3 cellular contexts compared by ENCODE assay signal in genomic region chr12:133180669-133181068, GRCh38.
TF ChIP-seq lines count a peak whose summit lies in the region.

No MANE protein-coding gene starts in this region.

TF ChIP-seq in SK-N-SH, 30 proteins besides CTCF, POLR2A, EP300 and RAD21:
- TF ChIP-seq, protein P1, sequence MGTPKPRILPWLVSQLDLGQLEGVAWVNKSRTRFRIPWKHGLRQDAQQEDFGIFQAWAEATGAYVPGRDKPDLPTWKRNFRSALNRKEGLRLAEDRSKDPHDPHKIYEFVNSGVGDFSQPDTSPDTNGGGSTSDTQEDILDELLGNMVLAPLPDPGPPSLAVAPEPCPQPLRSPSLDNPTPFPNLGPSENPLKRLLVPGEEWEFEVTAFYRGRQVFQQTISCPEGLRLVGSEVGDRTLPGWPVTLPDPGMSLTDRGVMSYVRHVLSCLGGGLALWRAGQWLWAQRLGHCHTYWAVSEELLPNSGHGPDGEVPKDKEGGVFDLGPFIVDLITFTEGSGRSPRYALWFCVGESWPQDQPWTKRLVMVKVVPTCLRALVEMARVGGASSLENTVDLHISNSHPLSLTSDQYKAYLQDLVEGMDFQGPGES (IDR thresholded peaks at IDR 0.05; ENCODE audit: low read depth, low read length), result no peak
- no peak for TF ChIP-seq SMC3 (IDR thresholded peaks at IDR 0.05; ENCODE audit: low read depth, low read length)
- no peak for TF ChIP-seq CHD2 (IDR thresholded peaks at IDR 0.05; ENCODE audit: low read length, partially characterized antibody)
- TF ChIP-seq USF1 (IDR thresholded peaks at IDR 0.05; ENCODE audit: borderline replicate concordance, low read depth), result no peak
- no peak for TF ChIP-seq MXI1 (IDR thresholded peaks at IDR 0.05; ENCODE audit: low read depth, low read length)
- TF ChIP-seq TCF12 (IDR thresholded peaks at IDR 0.05), result no peak
- TF ChIP-seq, protein P2, sequence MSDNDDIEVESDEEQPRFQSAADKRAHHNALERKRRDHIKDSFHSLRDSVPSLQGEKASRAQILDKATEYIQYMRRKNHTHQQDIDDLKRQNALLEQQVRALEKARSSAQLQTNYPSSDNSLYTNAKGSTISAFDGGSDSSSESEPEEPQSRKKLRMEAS (IDR thresholded peaks at IDR 0.05; ENCODE audit: low read depth), result no peak
- no peak for TF ChIP-seq EZH2phosphoT487 (IDR thresholded peaks at IDR 0.05; ENCODE audit: borderline replicate concordance, low read depth)
- TF ChIP-seq SIN3A (IDR thresholded peaks at IDR 0.05; ENCODE audit: borderline replicate concordance, low read depth, low read length), result no peak
- no peak for TF ChIP-seq RCOR1 (IDR thresholded peaks at IDR 0.05; ENCODE audit: low read length)
- no peak for TF ChIP-seq FOXJ3 (CRISPR knock-in tag; IDR thresholded peaks at IDR 0.05)
- no peak for TF ChIP-seq ELF1 (IDR thresholded peaks at IDR 0.05)
- TF ChIP-seq FOSL2 (IDR thresholded peaks at IDR 0.05; ENCODE audit: borderline replicate concordance, low read depth), result no peak
- TF ChIP-seq NRF1 (IDR thresholded peaks at IDR 0.05; ENCODE audit: low read depth, low read length), result no peak

TF ChIP-seq in SK-N-SH treated with all-trans-retinoic acid at 6 μM for 48 hours, 23 proteins besides CTCF, POLR2A, EP300 and RAD21:
- no peak for TF ChIP-seq BACH2 (CRISPR knock-in tag; IDR thresholded peaks at IDR 0.05; ENCODE audit: borderline replicate concordance)

TF ChIP-seq in GM12878, 131 proteins besides CTCF, POLR2A, EP300 and RAD21:
- TF ChIP-seq GATAD2B (conservative IDR thresholded peaks at IDR 0.05; ENCODE audit: low read depth) (no peak), ETV6 (conservative IDR thresholded peaks at IDR 0.05 in 1 of 2, IDR thresholded peaks at IDR 0.05 in 1 of 2; ENCODE audit: borderline replicate concordance in 1 of 2, low read depth in 1 of 2) (no peak), RUNX3 (IDR thresholded peaks at IDR 0.05; ENCODE audit: low read length) (no peak), SIN3A (IDR thresholded peaks at IDR 0.05; ENCODE audit: low read depth, low read length) (no peak), USF2 (IDR thresholded peaks at IDR 0.05; ENCODE audit: borderline replicate concordance, low read depth, low read length) (no peak), CEBPB (IDR thresholded peaks at IDR 0.05; ENCODE audit: borderline replicate concordance in 1 of 2, low read depth in 2 of 2, low read length in 2 of 2) (no peak), YBX1 (IDR thresholded peaks at IDR 0.05) (no peak), SUZ12 (IDR thresholded peaks at IDR 0.05; ENCODE audit: unreplicated experiment) (no peak), SREBF1 (IDR thresholded peaks at IDR 0.05; ENCODE audit: low read length) (no peak), BMI1 (IDR thresholded peaks at IDR 0.05; ENCODE audit: borderline replicate concordance) (no peak), USF1 (IDR thresholded peaks at IDR 0.05; ENCODE audit: borderline replicate concordance, extremely low read length, insufficient read depth, low read depth, low read length) (no peak), STAT3 (IDR thresholded peaks at IDR 0.05; ENCODE audit: low read depth, low read length) (no peak), CBFB (IDR thresholded peaks at IDR 0.05; ENCODE audit: low read depth) (no peak), MYB (IDR thresholded peaks at IDR 0.05; ENCODE audit: borderline replicate concordance, low read depth, low read length) (no peak), CBX5 (IDR thresholded peaks at IDR 0.05; ENCODE audit: low read depth) (no peak)
